Comparison of ENCODE assay signal across 9 cellular contexts in the genomic region with DNA sequence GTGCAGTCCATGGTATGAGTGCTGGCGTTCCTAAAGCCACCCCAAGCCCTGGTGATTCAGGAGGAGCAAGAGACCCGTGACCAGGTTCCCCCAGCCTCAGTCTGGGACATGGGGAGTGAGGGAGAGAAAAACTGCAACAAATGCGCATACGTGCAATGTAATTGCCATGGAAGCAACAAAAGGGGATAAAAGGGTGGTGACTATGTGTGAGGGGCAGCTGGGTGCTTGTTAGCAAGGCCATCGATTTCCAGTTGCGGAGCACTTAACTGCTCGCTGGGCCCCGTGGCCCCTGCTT. TPM values are rescaled to one million over a fixed set of nuclear protein-coding genes. Genes with fewer than 3 reads are reported as not detected.
DNase-seq lines count a peak whose midpoint lies in the region; FAIRE-seq and TF ChIP-seq lines count a peak whose summit lies in the region.
"Had no signal": no experiment of that assay in that cellular context is flagged by ENCODE, and none has a peak within 500 bp of the region (broad histone marks: within the 10 kb centered on the region; RNA-seq: fewer than 3 reads in every experiment).

No MANE protein-coding gene starts in this region.

- H3K23me2 ChIP-seq in H1 (ENCODE audit: low read depth, low read length), result no peaks in the 10 kb centered on the region

- peak overlapping the region; percentile 89 for H3K4me3 Mint-ChIP-seq in nephron progenitor cell

- H3K27me3 Mint-ChIP-seq in nephron progenitor cell (ENCODE audit: low read depth, poor library complexity), result no peaks in the 10 kb centered on the region

- CTCF ChIA-PET in H1 (lab: Charles Lee; ENCODE audit: partially characterized antibody), result no interaction called here
- CTCF ChIA-PET in HEK293T (lab: Yijun Ruan, JAX), result no interaction called here

- no peak overlapping the region for H3K23ac ChIP-seq in H1 (ENCODE audit: insufficient read length)

- POLR2A ChIA-PET in H1 (lab: Charles Lee; ENCODE audit: partially characterized antibody), result interaction anchor here (0.7 kb wide), 1 partner anchor 13 kb away, joined by 3 read pairs; no protein-coding TSS in a partner anchor
- POLR2A ChIA-PET in HEK293T (lab: Yijun Ruan, JAX), result no interaction called here

- H3K36me3 ChIP-seq in BE2C (no peaks in the 10 kb centered on the region), MM.1S (replicated peaks; ENCODE audit: insufficient read depth, low read length) (no peaks in the 10 kb centered on the region), H1 (ENCODE audit: control insufficient read depth in 2 of 4, insufficient read depth in 4 of 4, low read length in 3 of 4) (peaks cover 0 to 3% (median 0%) of the 10 kb centered on the region in 4 experiments; a peak in 2 of 8 replicates)

- no peak for TF ChIP-seq EP300 in H1 (IDR thresholded peaks at IDR 0.05; ENCODE audit: borderline replicate concordance in 1 of 2, low read depth in 2 of 2, low read length in 2 of 2)

- peak overlapping the region; percentile 81 for H3K4me2 ChIP-seq in MM.1S (ENCODE audit: low read depth, low read length)
- peak overlapping the region; percentile 57 to 63 for H3K4me2 ChIP-seq in H1 (ENCODE audit: insufficient read depth in 1 of 2, low read depth in 2 of 2, low read length in 2 of 2)

- no peak overlapping the region for H3K14ac ChIP-seq in H1 (ENCODE audit: insufficient read length)

- 77% methylated on average over 8 of the region's 8 CpGs; no CpG with 5 or more reads in 1 of the 2 experiments for WGBS in H1 (ENCODE audit: extremely low coverage in 1 of 2, insufficient coverage in 1 of 2, insufficient read length in 1 of 2, insufficient replicate concordance in 2 of 2, low coverage in 1 of 2, low lambda C conversion rate in 2 of 2, missing lambda C conversion rate in 1 of 2), 2 experiments

- H4K8ac ChIP-seq in H1 (ENCODE audit: extremely low read depth, insufficient read depth, low read length), result no peak overlapping the region

- no peaks in the 10 kb centered on the region for H3K9me3 Mint-ChIP-seq in nephron progenitor cell

- H3K4me3 ChIP-seq in BE2C (ENCODE audit: low read depth, low read length), result peak overlapping the region; percentile 66
- H3K4me3 ChIP-seq in MM.1S (ENCODE audit: low read length), result peak overlapping the region; percentile 61; the same call in 1 of the 2 replicates
- peak overlapping the region; percentile 38 to 64 (median 54); a peak in 7 of 8 replicates for H3K4me3 ChIP-seq in H1 (ENCODE audit: extremely low read depth in 1 of 4, insufficient read depth in 2 of 4, low read depth in 3 of 4, low read length in 4 of 4)

- H4K20me1 ChIP-seq in MM.1S (ENCODE audit: insufficient read depth, low read length), result no peaks in the 10 kb centered on the region
- H4K20me1 ChIP-seq in H1 (replicated peaks in 1 of 2; ENCODE audit: control insufficient read depth in 1 of 2, insufficient read depth in 2 of 2, low read length in 2 of 2), result peaks cover 12 to 13% of the 10 kb centered on the region in 2 experiments

- H3K9me2 ChIP-seq in MM.1S (replicated peaks; ENCODE audit: insufficient read depth, low read length), result no peaks in the 10 kb centered on the region

- H3K4ac ChIP-seq in H1 (replicated peaks; ENCODE audit: insufficient read length, low read depth, low read length), result no peak overlapping the region

- peak overlapping the region; percentile 51; the same call in 1 of the 2 replicates for H2BK12ac ChIP-seq in H1 (ENCODE audit: low read depth, low read length)

- in situ Hi-C loops in G401 (cut with HindIII; ENCODE audit: low sequenced_read_pairs), result no loop called here

- TF ChIP-seq POLR2A in H1 (IDR thresholded peaks at IDR 0.05; ENCODE audit: control extremely low read depth in 1 of 2, low read depth in 2 of 2, low read length in 2 of 2), result no peak

- H3K9ac ChIP-seq in MM.1S (ENCODE audit: low read length) (no peak overlapping the region), H1 (replicated peaks in 1 of 4; ENCODE audit: extremely low read depth in 1 of 4, low read depth in 3 of 4, low read length in 3 of 4) (peak overlapping the region in 2 of 4 experiments; percentile 2 to 19; a peak in 2 of 7 replicates)

- no peak overlapping the region for H3K56ac ChIP-seq in H1 (replicated peaks; ENCODE audit: insufficient read length, low read depth, low read length)

- H3K27ac Mint-ChIP-seq in nephron progenitor cell, result peak overlapping the region; percentile 62

- FAIRE-seq in H1 (lab: Jason Lieb, UNC), result no peak

- peak overlapping the region; percentile 67 for H4K91ac ChIP-seq in H1 (replicated peaks; ENCODE audit: insufficient read length, low read length)

- peak overlapping the region; percentile 34 for H4K5ac ChIP-seq in H1 (ENCODE audit: insufficient read length, low read depth, low read length)

- H3K27ac ChIP-seq in MM.1S (ENCODE audit: low read length) (no peak overlapping the region), H1 (ENCODE audit: low read depth, low read length) (no peak overlapping the region)

- TF ChIP-seq CTCF in BE2C (IDR thresholded peaks at IDR 0.05; ENCODE audit: low read depth, low read length) (no peak), MM.1S (IDR thresholded peaks at IDR 0.05; ENCODE audit: low read length) (no peak), H1 (IDR thresholded peaks at IDR 0.05; ENCODE audit: control extremely low read depth in 1 of 3, insufficient read depth in 1 of 3, low read depth in 1 of 3, low read length in 3 of 3) (no peak), nephron progenitor cell (IDR thresholded peaks at IDR 0.05) (no peak)

- H2AK5ac ChIP-seq in H1 (ENCODE audit: low read depth, low read length), result peak overlapping the region; percentile 4; the same call in 1 of the 2 replicates

- peak overlapping the region; percentile 65 for H2BK120ac ChIP-seq in H1 (replicated peaks; ENCODE audit: low read depth, low read length)

- no peaks in the 10 kb centered on the region for H3F3A ChIP-seq in MM.1S (ENCODE audit: insufficient read depth, low read length)

- H3K79me2 ChIP-seq in MM.1S (ENCODE audit: low read length) (no peaks in the 10 kb centered on the region), H1 (ENCODE audit: control insufficient read depth in 1 of 2, insufficient read depth in 2 of 2, low read length in 2 of 2) (peaks cover 0 to 32% of the 10 kb centered on the region in 2 experiments; a peak in 2 of 4 replicates)

- H3K9me3 ChIP-seq in BE2C (no peaks in the 10 kb centered on the region), MM.1S (replicated peaks; ENCODE audit: insufficient read depth, low read length) (no peaks in the 10 kb centered on the region), H1 (ENCODE audit: insufficient read depth in 2 of 2, low read depth in 1 of 2, low read length in 1 of 2) (no peaks in the 10 kb centered on the region)

- no peaks in the 10 kb centered on the region for H3K36me3 Mint-ChIP-seq in nephron progenitor cell (ENCODE audit: low read depth)

- no peak for TF ChIP-seq RAD21 in H1 (IDR thresholded peaks at IDR 0.05 in 1 of 2, conservative IDR thresholded peaks at IDR 0.05 in 1 of 2; ENCODE audit: low read depth in 2 of 2, low read length in 2 of 2)

- H2AFZ ChIP-seq in MM.1S (ENCODE audit: low read length) (peak overlapping the region; percentile 57; the same call in 1 of the 2 replicates), H1 (ENCODE audit: low read length) (peak overlapping the region; percentile 50; the same call in 1 of the 2 replicates)

- H2BK20ac ChIP-seq in H1 (ENCODE audit: low read length), result no peak overlapping the region

- H3K18ac ChIP-seq in H1 (ENCODE audit: extremely low read depth, low read length), result peak overlapping the region; percentile 62; the same call in 1 of the 2 replicates

- H3K4me1 Mint-ChIP-seq in nephron progenitor cell, result peaks cover 80% of the 10 kb centered on the region

- peak overlapping the region; percentile 61; the same call in 1 of the 2 replicates for H2BK15ac ChIP-seq in H1 (ENCODE audit: low read length)

- H3K27me3 ChIP-seq in BE2C, result no peaks in the 10 kb centered on the region; the same call in 1 of the 2 replicates
- peaks cover 8% of the 10 kb centered on the region for H3K27me3 ChIP-seq in MM.1S (replicated peaks; ENCODE audit: insufficient read depth, low read length)
- no peaks in the 10 kb centered on the region; a peak in 2 of 7 replicates for H3K27me3 ChIP-seq in H1 (replicated peaks in 1 of 4; ENCODE audit: control insufficient read depth in 3 of 4, extremely low read depth in 1 of 4, insufficient read depth in 3 of 4, low read length in 3 of 4)

- H2BK5ac ChIP-seq in H1 (ENCODE audit: low read depth, low read length), result peak overlapping the region; percentile 2; the same call in 1 of the 2 replicates

- H3K79me1 ChIP-seq in H1 (ENCODE audit: low read depth, low read length), result peaks cover 5% of the 10 kb centered on the region; the same call in 1 of the 2 replicates

- DNase-seq in BE2C (no peak), MM.1S (no peak), H1 (ENCODE audit: low read depth in 1 of 2, low spot score in 2 of 2) (no peak), nephron progenitor cell (no peak), cerebellar nuclear complex (lab: John Stamatoyannopoulos, UW) (no peak), G401 (ENCODE audit: low spot score) (no peak), HEK293T (ENCODE audit: extremely low spot score) (no peak), Ammon's horn (ENCODE audit: low spot score) (no peak)
- DNase-seq: OCI-M1 had no signal

- peaks cover 3% of the 10 kb centered on the region; the same call in 1 of the 2 replicates for H3K4me1 ChIP-seq in BE2C
- H3K4me1 ChIP-seq in MM.1S (ENCODE audit: low read length), result no peaks in the 10 kb centered on the region
- H3K4me1 ChIP-seq in H1 (replicated peaks in 1 of 4; ENCODE audit: control insufficient read depth in 3 of 4, insufficient read depth in 4 of 4, low read length in 3 of 4), result peaks cover 10 to 19% (median 15%) of the 10 kb centered on the region in 4 experiments

TF ChIP-seq in H1, 55 proteins besides CTCF, POLR2A, EP300 and RAD21:
- TF ChIP-seq POU5F1 (IDR thresholded peaks at IDR 0.05; ENCODE audit: low read depth, low read length) (peak; percentile 71; the same call in 1 of the 2 replicates), POLR2AphosphoS5 (IDR thresholded peaks at IDR 0.05; ENCODE audit: low read depth, low read length) (no peak)

TF ChIP-seq in HEK293T, 16 proteins besides CTCF, POLR2A, EP300 and RAD21 (continues in another document):
- TF ChIP-seq HDGF (IDR thresholded peaks at IDR 0.05; ENCODE audit: borderline replicate concordance) (no peak), FOXM1 (IDR thresholded peaks at IDR 0.05; ENCODE audit: borderline replicate concordance) (no peak), ELF4 (IDR thresholded peaks at IDR 0.05) (no peak), SUZ12 (IDR thresholded peaks at IDR 0.05) (no peak)

RNA-seq across cellular contexts. Expression of a gene that starts 0.7 kb away (rescaled TPM):
- polyA plus RNA-seq in BE2C (2012; ENCODE audit: insufficient read depth, insufficient read length, low read depth), result 6.0 TPM
- total RNA-seq in H1 (2021; fragmentation: NEBNext Ultra II Directional; extraction: Animal tissue kit (Norgen Biotek cat#: 25700)), result 72.9 and 74.9 TPM in 2 replicates
- 25.8 and 32.9 TPM in 2 replicates for polyA plus RNA-seq in H1 (2011; rRNA removed)
- 20.8 TPM for polyA plus RNA-seq in H1 (2011; cell fraction: cytosol; rRNA removed)
- polyA plus RNA-seq in H1 (2011; cell fraction: nucleus; rRNA removed), result 36.8 TPM
- 41.9 to 57.7 TPM (median 50.6 TPM) in 4 replicates for polyA plus RNA-seq in H1 (2012, experiment 1 of 2)
- polyA plus RNA-seq in H1 (2012, experiment 2 of 2), result 27.7 TPM
- polyA plus RNA-seq in H1 (2013, experiment 1 of 2), result 27.0 TPM
- polyA plus RNA-seq in H1 (2013, experiment 2 of 2), result 26.0 TPM
- polyA minus RNA-seq in H1 (2011; rRNA and poly(A)+ RNA removed), result 60.2 and 64.5 TPM in 2 replicates
- polyA minus RNA-seq in H1 (2011; cell fraction: cytosol; rRNA and poly(A)+ RNA removed), result 37.4 TPM
- 30.4 TPM for polyA minus RNA-seq in H1 (2011; cell fraction: nucleus; rRNA and poly(A)+ RNA removed)
- 6.2 and 17.7 TPM in 2 replicates for total RNA-seq in G401 (2014; rRNA removed; shearing (Covaris generic))
